In the genomic region with DNA sequence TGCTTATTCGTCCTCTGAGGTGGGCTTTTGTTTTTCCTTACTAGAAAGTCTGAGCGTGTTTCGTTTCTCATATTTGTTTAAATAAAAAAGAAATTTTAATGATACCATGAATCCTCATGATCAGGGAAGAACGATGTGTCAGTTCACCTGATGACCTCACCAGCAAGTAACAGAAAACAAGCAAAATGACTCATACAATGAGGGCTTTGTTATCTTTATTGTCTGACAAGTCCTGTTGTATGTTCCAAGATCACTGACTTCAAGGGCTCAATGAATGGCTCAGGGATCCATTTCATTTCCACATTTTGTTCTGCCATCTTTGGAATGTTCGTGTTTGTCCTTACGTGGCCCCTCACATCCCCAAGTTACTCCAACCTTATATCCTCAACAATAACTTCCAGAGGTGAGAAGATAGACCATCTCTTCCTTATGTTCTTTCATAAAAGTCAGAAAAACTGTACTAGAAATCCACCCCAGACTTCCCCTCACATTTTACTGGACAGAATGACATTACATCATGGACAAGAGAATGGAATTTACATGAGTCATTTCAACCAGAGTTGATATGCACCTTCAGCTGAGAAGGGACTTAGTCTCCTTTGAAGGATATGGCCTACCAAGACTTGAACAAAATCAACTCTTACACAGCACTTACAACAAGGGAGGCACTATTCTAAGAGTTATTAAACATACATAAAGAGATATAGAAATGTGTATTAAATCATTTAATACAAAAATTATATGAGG, we compare ENCODE assay signal across 1 cellular context.
TF ChIP-seq lines count a peak whose summit lies in the region.

No MANE protein-coding gene starts in this region.

TF ChIP-seq in GM23338, 12 proteins besides CTCF, POLR2A, EP300 and RAD21 (continued from another document):
- TF ChIP-seq, protein P1, sequence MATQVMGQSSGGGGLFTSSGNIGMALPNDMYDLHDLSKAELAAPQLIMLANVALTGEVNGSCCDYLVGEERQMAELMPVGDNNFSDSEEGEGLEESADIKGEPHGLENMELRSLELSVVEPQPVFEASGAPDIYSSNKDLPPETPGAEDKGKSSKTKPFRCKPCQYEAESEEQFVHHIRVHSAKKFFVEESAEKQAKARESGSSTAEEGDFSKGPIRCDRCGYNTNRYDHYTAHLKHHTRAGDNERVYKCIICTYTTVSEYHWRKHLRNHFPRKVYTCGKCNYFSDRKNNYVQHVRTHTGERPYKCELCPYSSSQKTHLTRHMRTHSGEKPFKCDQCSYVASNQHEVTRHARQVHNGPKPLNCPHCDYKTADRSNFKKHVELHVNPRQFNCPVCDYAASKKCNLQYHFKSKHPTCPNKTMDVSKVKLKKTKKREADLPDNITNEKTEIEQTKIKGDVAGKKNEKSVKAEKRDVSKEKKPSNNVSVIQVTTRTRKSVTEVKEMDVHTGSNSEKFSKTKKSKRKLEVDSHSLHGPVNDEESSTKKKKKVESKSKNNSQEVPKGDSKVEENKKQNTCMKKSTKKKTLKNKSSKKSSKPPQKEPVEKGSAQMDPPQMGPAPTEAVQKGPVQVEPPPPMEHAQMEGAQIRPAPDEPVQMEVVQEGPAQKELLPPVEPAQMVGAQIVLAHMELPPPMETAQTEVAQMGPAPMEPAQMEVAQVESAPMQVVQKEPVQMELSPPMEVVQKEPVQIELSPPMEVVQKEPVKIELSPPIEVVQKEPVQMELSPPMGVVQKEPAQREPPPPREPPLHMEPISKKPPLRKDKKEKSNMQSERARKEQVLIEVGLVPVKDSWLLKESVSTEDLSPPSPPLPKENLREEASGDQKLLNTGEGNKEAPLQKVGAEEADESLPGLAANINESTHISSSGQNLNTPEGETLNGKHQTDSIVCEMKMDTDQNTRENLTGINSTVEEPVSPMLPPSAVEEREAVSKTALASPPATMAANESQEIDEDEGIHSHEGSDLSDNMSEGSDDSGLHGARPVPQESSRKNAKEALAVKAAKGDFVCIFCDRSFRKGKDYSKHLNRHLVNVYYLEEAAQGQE (IDR thresholded peaks at IDR 0.05; ENCODE audit: unreplicated experiment): no peak
- TF ChIP-seq NANOG (IDR thresholded peaks at IDR 0.05; ENCODE audit: borderline replicate concordance) (no peak), EZH2 (IDR thresholded peaks at IDR 0.05; ENCODE audit: low read depth, unreplicated experiment) (no peak), CREB1 (CRISPR knock-in tag; IDR thresholded peaks at IDR 0.05; ENCODE audit: low read depth) (no peak), STAT1 (IDR thresholded peaks at IDR 0.05; ENCODE audit: unreplicated experiment) (no peak), JUNB (IDR thresholded peaks at IDR 0.05; ENCODE audit: unreplicated experiment) (no peak), ZNF331 (CRISPR knock-in tag; IDR thresholded peaks at IDR 0.05; ENCODE audit: low read depth) (no peak)
- TF ChIP-seq, protein P2, sequence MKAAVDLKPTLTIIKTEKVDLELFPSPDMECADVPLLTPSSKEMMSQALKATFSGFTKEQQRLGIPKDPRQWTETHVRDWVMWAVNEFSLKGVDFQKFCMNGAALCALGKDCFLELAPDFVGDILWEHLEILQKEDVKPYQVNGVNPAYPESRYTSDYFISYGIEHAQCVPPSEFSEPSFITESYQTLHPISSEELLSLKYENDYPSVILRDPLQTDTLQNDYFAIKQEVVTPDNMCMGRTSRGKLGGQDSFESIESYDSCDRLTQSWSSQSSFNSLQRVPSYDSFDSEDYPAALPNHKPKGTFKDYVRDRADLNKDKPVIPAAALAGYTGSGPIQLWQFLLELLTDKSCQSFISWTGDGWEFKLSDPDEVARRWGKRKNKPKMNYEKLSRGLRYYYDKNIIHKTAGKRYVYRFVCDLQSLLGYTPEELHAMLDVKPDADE (IDR thresholded peaks at IDR 0.05): no peak
- TF ChIP-seq, protein P3, sequence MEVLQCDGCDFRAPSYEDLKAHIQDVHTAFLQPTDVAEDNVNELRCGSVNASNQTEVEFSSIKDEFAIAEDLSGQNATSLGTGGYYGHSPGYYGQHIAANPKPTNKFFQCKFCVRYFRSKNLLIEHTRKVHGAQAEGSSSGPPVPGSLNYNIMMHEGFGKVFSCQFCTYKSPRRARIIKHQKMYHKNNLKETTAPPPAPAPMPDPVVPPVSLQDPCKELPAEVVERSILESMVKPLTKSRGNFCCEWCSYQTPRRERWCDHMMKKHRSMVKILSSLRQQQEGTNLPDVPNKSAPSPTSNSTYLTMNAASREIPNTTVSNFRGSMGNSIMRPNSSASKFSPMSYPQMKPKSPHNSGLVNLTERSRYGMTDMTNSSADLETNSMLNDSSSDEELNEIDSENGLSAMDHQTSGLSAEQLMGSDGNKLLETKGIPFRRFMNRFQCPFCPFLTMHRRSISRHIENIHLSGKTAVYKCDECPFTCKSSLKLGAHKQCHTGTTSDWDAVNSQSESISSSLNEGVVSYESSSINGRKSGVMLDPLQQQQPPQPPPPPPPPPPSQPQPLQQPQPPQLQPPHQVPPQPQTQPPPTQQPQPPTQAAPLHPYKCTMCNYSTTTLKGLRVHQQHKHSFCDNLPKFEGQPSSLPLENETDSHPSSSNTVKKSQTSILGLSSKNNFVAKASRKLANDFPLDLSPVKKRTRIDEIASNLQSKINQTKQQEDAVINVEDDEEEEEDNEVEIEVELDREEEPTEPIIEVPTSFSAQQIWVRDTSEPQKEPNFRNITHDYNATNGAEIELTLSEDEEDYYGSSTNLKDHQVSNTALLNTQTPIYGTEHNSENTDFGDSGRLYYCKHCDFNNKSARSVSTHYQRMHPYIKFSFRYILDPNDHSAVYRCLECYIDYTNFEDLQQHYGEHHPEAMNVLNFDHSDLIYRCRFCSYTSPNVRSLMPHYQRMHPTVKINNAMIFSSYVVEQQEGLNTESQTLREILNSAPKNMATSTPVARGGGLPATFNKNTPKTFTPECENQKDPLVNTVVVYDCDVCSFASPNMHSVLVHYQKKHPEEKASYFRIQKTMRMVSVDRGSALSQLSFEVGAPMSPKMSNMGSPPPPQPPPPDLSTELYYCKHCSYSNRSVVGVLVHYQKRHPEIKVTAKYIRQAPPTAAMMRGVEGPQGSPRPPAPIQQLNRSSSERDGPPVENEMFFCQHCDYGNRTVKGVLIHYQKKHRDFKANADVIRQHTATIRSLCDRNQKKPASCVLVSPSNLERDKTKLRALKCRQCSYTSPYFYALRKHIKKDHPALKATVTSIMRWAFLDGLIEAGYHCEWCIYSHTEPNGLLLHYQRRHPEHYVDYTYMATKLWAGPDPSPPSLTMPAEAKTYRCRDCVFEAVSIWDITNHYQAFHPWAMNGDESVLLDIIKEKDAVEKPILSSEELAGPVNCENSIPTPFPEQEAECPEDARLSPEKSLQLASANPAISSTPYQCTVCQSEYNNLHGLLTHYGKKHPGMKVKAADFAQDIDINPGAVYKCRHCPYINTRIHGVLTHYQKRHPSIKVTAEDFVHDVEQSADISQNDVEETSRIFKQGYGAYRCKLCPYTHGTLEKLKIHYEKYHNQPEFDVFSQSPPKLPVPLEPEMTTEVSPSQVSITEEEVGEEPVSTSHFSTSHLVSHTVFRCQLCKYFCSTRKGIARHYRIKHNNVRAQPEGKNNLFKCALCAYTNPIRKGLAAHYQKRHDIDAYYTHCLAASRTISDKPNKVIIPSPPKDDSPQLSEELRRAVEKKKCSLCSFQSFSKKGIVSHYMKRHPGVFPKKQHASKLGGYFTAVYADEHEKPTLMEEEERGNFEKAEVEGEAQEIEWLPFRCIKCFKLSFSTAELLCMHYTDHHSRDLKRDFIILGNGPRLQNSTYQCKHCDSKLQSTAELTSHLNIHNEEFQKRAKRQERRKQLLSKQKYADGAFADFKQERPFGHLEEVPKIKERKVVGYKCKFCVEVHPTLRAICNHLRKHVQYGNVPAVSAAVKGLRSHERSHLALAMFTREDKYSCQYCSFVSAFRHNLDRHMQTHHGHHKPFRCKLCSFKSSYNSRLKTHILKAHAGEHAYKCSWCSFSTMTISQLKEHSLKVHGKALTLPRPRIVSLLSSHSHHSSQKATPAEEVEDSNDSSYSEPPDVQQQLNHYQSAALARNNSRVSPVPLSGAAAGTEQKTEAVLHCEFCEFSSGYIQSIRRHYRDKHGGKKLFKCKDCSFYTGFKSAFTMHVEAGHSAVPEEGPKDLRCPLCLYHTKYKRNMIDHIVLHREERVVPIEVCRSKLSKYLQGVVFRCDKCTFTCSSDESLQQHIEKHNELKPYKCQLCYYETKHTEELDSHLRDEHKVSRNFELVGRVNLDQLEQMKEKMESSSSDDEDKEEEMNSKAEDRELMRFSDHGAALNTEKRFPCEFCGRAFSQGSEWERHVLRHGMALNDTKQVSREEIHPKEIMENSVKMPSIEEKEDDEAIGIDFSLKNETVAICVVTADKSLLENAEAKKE (CRISPR knock-in tag; IDR thresholded peaks at IDR 0.05): no peak
